25 cellular contexts compared by ENCODE assay signal in the genomic region with DNA sequence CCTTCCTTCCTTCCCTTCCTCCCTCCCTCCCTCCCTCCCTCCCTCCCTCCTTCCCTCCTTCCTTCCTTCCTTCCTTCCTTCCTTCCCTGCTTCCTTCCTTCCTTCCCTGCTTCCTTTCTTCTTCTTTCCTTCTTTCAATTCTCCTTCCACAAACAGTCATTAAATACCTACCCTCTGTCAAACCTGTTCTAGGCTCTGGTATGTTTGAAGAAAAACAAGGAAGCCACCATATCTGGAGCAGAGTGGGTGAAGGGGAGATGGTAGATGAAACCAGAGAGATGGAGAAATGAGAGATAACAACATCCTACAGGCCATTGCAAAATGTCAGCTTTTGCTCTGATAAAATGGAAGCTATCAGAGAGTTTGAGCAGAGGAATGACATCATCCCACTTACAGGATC.
"Had no signal": no experiment of that assay in that cellular context is flagged by ENCODE, and none has a peak within 500 bp of the region (broad histone marks: within the 10 kb centered on the region; RNA-seq: fewer than 3 reads in every experiment).

No MANE protein-coding gene starts in this region.

- H3K4me1 ChIP-seq: colonic mucosa, esophagus squamous epithelium, gastrocnemius medialis, heart right ventricle, left lung, lower lobe of right lung had no signal

- ATAC-seq: effector memory CD8-positive, alpha-beta T cell; esophagus mucosa; gastrocnemius medialis; heart right ventricle; left cardiac atrium; left lung; left ventricle myocardium superior; lower lobe of right lung; mucosa of descending colon had no signal

- H3K27ac ChIP-seq: colonic mucosa, epithelial cell of prostate, esophagus squamous epithelium, gastrocnemius medialis, heart right ventricle, left lung, lower lobe of right lung had no signal

- DNase-seq: colonic mucosa; cortex of kidney; effector CD8-positive, alpha-beta T cell; effector memory CD8-positive, alpha-beta T cell; endodermal cell; erythroblast; esophagus squamous epithelium; foreskin fibroblast; foreskin melanocyte; gastrocnemius medialis; glutamatergic neuron; head of caudate nucleus; heart right ventricle; hippocampal formation; left cardiac atrium; left lung; left ventricle myocardium superior; lower lobe of right lung; mesenchymal stem cell; mucosa of descending colon had no signal

- H3K36me3 ChIP-seq: colonic mucosa, esophagus squamous epithelium, gastrocnemius medialis, heart right ventricle, left lung, lower lobe of right lung had no signal

- H3K27me3 ChIP-seq: colonic mucosa, esophagus squamous epithelium, gastrocnemius medialis, left lung had no signal

- H3K9me3 ChIP-seq: colonic mucosa, esophagus squamous epithelium, gastrocnemius medialis, heart right ventricle, left lung, lower lobe of right lung, mucosa of descending colon had no signal

- FAIRE-seq: endometrium, islet of Langerhans, keratinocyte had no signal

- H3K4me3 ChIP-seq: colonic mucosa, esophagus squamous epithelium, gastrocnemius medialis, heart right ventricle, left lung, lower lobe of right lung, mucosa of descending colon had no signal
